Comparison of ENCODE assay signal across 8 cellular contexts in genomic region chr5:139439013-139439903, GRCh38. TPM values are rescaled to one million over a fixed set of nuclear protein-coding genes. Genes with fewer than 3 reads are reported as not detected.
DNase-seq lines count a peak whose midpoint lies in the region; ATAC-seq and TF ChIP-seq lines count a peak whose summit lies in the region.

TSS of gene DNAJC18 (minus strand) at chr5:139439525. CDS start at chr5:139439445, 80 bp downstream.

- H3K79me2 ChIP-seq in osteoblast (ENCODE audit: insufficient read depth, low read length) = no peaks in the 10 kb centered on the region

- H3K4me1 Mint-ChIP-seq in activated naive CD8-positive, alpha-beta T cell (ENCODE audit: low read depth) = peaks cover 39% of the 10 kb centered on the region
- H3K4me1 Mint-ChIP-seq in glutamatergic neuron (ENCODE audit: low read depth, unreplicated experiment) = peaks cover 22% of the 10 kb centered on the region

- ATAC-seq in HG02623 (IDR thresholded peaks at IDR 0.05; ENCODE audit: unreplicated experiment) = peak; percentile 81

- peak within 1 kb of the TSS; percentile 98 for H3K4me3 Mint-ChIP-seq in activated naive CD8-positive, alpha-beta T cell
- peak within 1 kb of the TSS; percentile 94 for H3K4me3 Mint-ChIP-seq in glutamatergic neuron (ENCODE audit: unreplicated experiment)

- DNase-seq in GM10248 (ENCODE audit: extremely low spot score) (peak; percentile 94), NCI-H128 (lab: John Stamatoyannopoulos, UW; ENCODE audit: unreplicated experiment) (peak; percentile 77), SKM-1 treated with dmso at 0.1 percent for 144 hours (lab: John Stamatoyannopoulos, UW; ENCODE audit: unreplicated experiment) (peak; percentile 79), glutamatergic neuron (peak; percentile 98), osteoblast (ENCODE audit: insufficient read length, low spot score, missing footprints) (peak; percentile 97)

- H3K27me3 Mint-ChIP-seq in activated naive CD8-positive, alpha-beta T cell = no peaks in the 10 kb centered on the region
- H3K27me3 Mint-ChIP-seq in glutamatergic neuron (ENCODE audit: unreplicated experiment) = peaks cover 7% of the 10 kb centered on the region

- TF ChIP-seq CTCF in GM10248 (IDR thresholded peaks at IDR 0.05; ENCODE audit: control extremely low read depth, extremely low read depth, low read depth, missing control alignments) (no peak), glutamatergic neuron (IDR thresholded peaks at IDR 0.05; ENCODE audit: partially characterized antibody, unreplicated experiment) (no peak), osteoblast (IDR thresholded peaks at IDR 0.05; ENCODE audit: extremely low read depth, low read depth, low read length) (no peak)

- H2AFZ ChIP-seq in osteoblast (ENCODE audit: low read length) = peak within 1 kb of the TSS; percentile 95

- WGBS in thymus = 6% methylated on average over 49 of the region's 49 CpGs

- peaks cover 19% of the 10 kb centered on the region for H3K4me1 ChIP-seq in osteoblast (ENCODE audit: insufficient read depth, low read length)
- H3K4me1 ChIP-seq in thymus (ENCODE audit: control insufficient read depth, insufficient read depth, low read length) = peaks cover 14% of the 10 kb centered on the region

- CTCF ChIA-PET in GM10248 (lab: Yijun Ruan, JAX) = interaction anchor here (0.7 to 8.2 kb wide), 13 partner anchors 8 to 104 kb away, joined by 3 to 90 read pairs (median 4); no protein-coding TSS in a partner anchor

- H3K27ac ChIP-seq in osteoblast (ENCODE audit: low read depth, low read length) (peak within 1 kb of the TSS; percentile 81), thymus (ENCODE audit: low read depth) (peak within 1 kb of the TSS; percentile 91)

- no peaks in the 10 kb centered on the region for H3K27me3 ChIP-seq in osteoblast (ENCODE audit: insufficient read depth, low read length)
- H3K27me3 ChIP-seq in thymus (ENCODE audit: control insufficient read depth, insufficient read depth) = no peaks in the 10 kb centered on the region

- peak within 1 kb of the TSS; percentile 99 for H3K27ac Mint-ChIP-seq in activated naive CD8-positive, alpha-beta T cell
- peak within 1 kb of the TSS; percentile 100 for H3K27ac Mint-ChIP-seq in glutamatergic neuron (ENCODE audit: unreplicated experiment)

- POLR2A ChIA-PET in GM10248 (lab: Yijun Ruan, JAX) = interaction anchor here (0.8 to 1.3 kb wide), 2 partner anchors 15 to 21 kb away, joined by 4 to 8 read pairs; no protein-coding TSS in a partner anchor

- no peaks in the 10 kb centered on the region for H4K20me1 ChIP-seq in osteoblast (ENCODE audit: insufficient read depth, low read length)

- H3K9me3 ChIP-seq in osteoblast (ENCODE audit: low read depth, low read length) (no peaks in the 10 kb centered on the region), thymus (ENCODE audit: control insufficient read depth) (no peaks in the 10 kb centered on the region)

- H3K36me3 Mint-ChIP-seq in activated naive CD8-positive, alpha-beta T cell = peaks cover 4% of the 10 kb centered on the region
- H3K36me3 Mint-ChIP-seq in glutamatergic neuron (ENCODE audit: unreplicated experiment) = no peaks in the 10 kb centered on the region

- peak within 1 kb of the TSS; percentile 89 for H3K4me3 ChIP-seq in osteoblast (ENCODE audit: insufficient read depth, low read length)
- H3K4me3 ChIP-seq in thymus (ENCODE audit: low read length) = peak within 1 kb of the TSS; percentile 54

- H3K4me2 ChIP-seq in osteoblast (ENCODE audit: insufficient read depth, low read length) = peak within 1 kb of the TSS; percentile 86

- H3K9me3 Mint-ChIP-seq in activated naive CD8-positive, alpha-beta T cell (ENCODE audit: low read depth) = no peaks in the 10 kb centered on the region
- H3K9me3 Mint-ChIP-seq in glutamatergic neuron (ENCODE audit: unreplicated experiment) = peaks cover 10% of the 10 kb centered on the region

- H3K36me3 ChIP-seq in osteoblast (ENCODE audit: insufficient read depth, low read length) = no peaks in the 10 kb centered on the region
- H3K36me3 ChIP-seq in thymus (ENCODE audit: control insufficient read depth, insufficient read depth) = no peaks in the 10 kb centered on the region

RNA-seq across cellular contexts. Expression of gene DNAJC18, which starts in this region (rescaled TPM):
- total RNA-seq in glutamatergic neuron (ENCODE audit: unreplicated experiment) = 55.9 TPM
- total RNA-seq in osteoblast = 12.4 and 16.3 TPM in 2 replicates
- 4.3 TPM for polyA plus RNA-seq in thymus

Comparison
In these comparisons a context has a peak if more than half of its experiments do, and no peak if none do; other contexts are left out.
1. Peak in every context shown above with its lines: DNase-seq, ATAC-seq, H3K4me3 ChIP-seq and H3K27ac ChIP-seq.